Comparison of ENCODE assay signal across 15 cellular contexts in genomic region chr2:239118675-239119211, GRCh38.
A peak's percentile ranks its signal among the peaks of the same experiment; 100 is the strongest.
DNase-seq lines count a peak whose midpoint lies in the region; ATAC-seq lines count a peak whose summit lies in the region.
"Had no signal": no experiment of that assay in that cellular context is flagged by ENCODE, and none has a peak within 500 bp of the region (broad histone marks: within the 10 kb centered on the region; RNA-seq: fewer than 3 reads in every experiment).

No MANE protein-coding gene starts in this region.

- H3K9me3 Mint-ChIP-seq in activated naive CD8-positive, alpha-beta T cell treated with anti-CD3 and anti-CD28 coated beads, Interleukin-2, amount 10 ng/mL, durations not matched to agents 7 days and 5 days = no peaks in the 10 kb centered on the region
- no peaks in the 10 kb centered on the region for H3K9me3 Mint-ChIP-seq in stimulated activated naive CD8-positive, alpha-beta T cell treated with anti-CD3 and anti-CD28 coated beads, Interleukin-15, amount 100 ng/mL, for 72 hours

- peak overlapping the region; percentile 49 for H3K27ac Mint-ChIP-seq in activated naive CD8-positive, alpha-beta T cell treated with anti-CD3 and anti-CD28 coated beads, Interleukin-2, amount 10 ng/mL, durations not matched to agents 7 days and 5 days
- H3K27ac Mint-ChIP-seq in stimulated activated naive CD8-positive, alpha-beta T cell treated with anti-CD3 and anti-CD28 coated beads, Interleukin-15, amount 100 ng/mL, for 72 hours = peak overlapping the region; percentile 6 to 92

- H3K27me3 Mint-ChIP-seq in activated naive CD8-positive, alpha-beta T cell treated with anti-CD3 and anti-CD28 coated beads, Interleukin-2, amount 10 ng/mL, durations not matched to agents 7 days and 5 days = no peaks in the 10 kb centered on the region
- H3K27me3 Mint-ChIP-seq in stimulated activated naive CD8-positive, alpha-beta T cell treated with anti-CD3 and anti-CD28 coated beads, Interleukin-15, amount 100 ng/mL, for 72 hours = no peaks in the 10 kb centered on the region

- intact Hi-C loops in right cardiac atrium (cut with DNase I) (no loop called here), cardiac septum (cut with DNase I) (no loop called here)

- no peak overlapping the region for H3K27ac ChIP-seq in right cardiac atrium (ENCODE audit: low read length)
- H3K27ac ChIP-seq: foreskin keratinocyte, tibial artery had no signal

- DNase-seq in right cardiac atrium (peak in 2 of 3 donors; percentile 28 to 37), cardiac septum (ENCODE audit: low spot score) (no peak), NOMO-1 treated with dmso at 0.1 percent for 144 hours (lab: John Stamatoyannopoulos, UW; ENCODE audit: unreplicated experiment) (peak; percentile 58), dedifferentiated amniotic fluid mesenchymal stem cell (ENCODE audit: extremely low spot score) (no peak), HUDEP-2 (lab: John Stamatoyannopoulos, UW; ENCODE audit: unreplicated experiment in 76 of 76) (no peak)
- peak; percentile 38 for DNase-seq in activated naive CD8-positive, alpha-beta T cell treated with anti-CD3 and anti-CD28 coated beads, Interleukin-2, amount 10 ng/mL, durations not matched to agents 7 days and 5 days
- peak in 1 of 2 donors; percentile 25 for DNase-seq in stimulated activated naive CD8-positive, alpha-beta T cell treated with anti-CD3 and anti-CD28 coated beads, Interleukin-15, amount 100 ng/mL, for 72 hours
- DNase-seq: activated effector memory CD4-positive, alpha-beta T cell treated with Interleukin-2 at 50 U/mL for 16 hours; central memory CD4-positive, alpha-beta T cell; foreskin keratinocyte; HCEC 1CT; mesendoderm; occipital lobe; tibial artery had no signal

- no peak for ATAC-seq in right cardiac atrium
- peak; percentile 73 for ATAC-seq in activated naive CD8-positive, alpha-beta T cell treated with anti-CD3 and anti-CD28 coated beads, Interleukin-2, amount 10 ng/mL, durations not matched to agents 7 days and 5 days (ENCODE audit: low read depth)
- ATAC-seq in stimulated activated naive CD8-positive, alpha-beta T cell treated with anti-CD3 and anti-CD28 coated beads, Interleukin-15, amount 100 ng/mL, for 72 hours = peak; percentile 75
- no peak for ATAC-seq in HG03432 (IDR thresholded peaks at IDR 0.05; ENCODE audit: unreplicated experiment)
- ATAC-seq: foreskin keratinocyte had no signal

- no peaks in the 10 kb centered on the region for H3K9me3 ChIP-seq in right cardiac atrium (ENCODE audit: control insufficient read depth, low read length)
- H3K9me3 ChIP-seq: tibial artery had no signal

- POLR2A ChIA-PET in activated naive CD8-positive, alpha-beta T cell treated with anti-CD3 and anti-CD28 coated beads, Interleukin-2, amount 10 ng/mL, durations not matched to agents 7 days and 5 days (lab: Charles Lee) = interaction anchor here (0.6 kb wide), 1 partner anchor 177 kb away, joined by 5 read pairs; no protein-coding TSS in a partner anchor

- WGBS in right cardiac atrium = 88% methylated on average over 18 of the region's 18 CpGs

- peaks cover 21% of the 10 kb centered on the region for H3K4me1 Mint-ChIP-seq in activated naive CD8-positive, alpha-beta T cell treated with anti-CD3 and anti-CD28 coated beads, Interleukin-2, amount 10 ng/mL, durations not matched to agents 7 days and 5 days
- H3K4me1 Mint-ChIP-seq in stimulated activated naive CD8-positive, alpha-beta T cell treated with anti-CD3 and anti-CD28 coated beads, Interleukin-15, amount 100 ng/mL, for 72 hours = peaks cover 28% of the 10 kb centered on the region

- peaks cover 4% of the 10 kb centered on the region for H3K36me3 Mint-ChIP-seq in activated naive CD8-positive, alpha-beta T cell treated with anti-CD3 and anti-CD28 coated beads, Interleukin-2, amount 10 ng/mL, durations not matched to agents 7 days and 5 days

- H3K27me3 ChIP-seq in right cardiac atrium (ENCODE audit: control insufficient read depth, insufficient read depth) = no peaks in the 10 kb centered on the region
- H3K27me3 ChIP-seq: foreskin keratinocyte, tibial artery had no signal

- H3K4me3 ChIP-seq in right cardiac atrium (ENCODE audit: low read length) = no peak overlapping the region
- H3K4me3 ChIP-seq: tibial artery had no signal

- peak overlapping the region; percentile 5 for H3K4me3 Mint-ChIP-seq in activated naive CD8-positive, alpha-beta T cell treated with anti-CD3 and anti-CD28 coated beads, Interleukin-2, amount 10 ng/mL, durations not matched to agents 7 days and 5 days
- peak overlapping the region in 1 of 2 donors; percentile 10 for H3K4me3 Mint-ChIP-seq in stimulated activated naive CD8-positive, alpha-beta T cell treated with anti-CD3 and anti-CD28 coated beads, Interleukin-15, amount 100 ng/mL, for 72 hours

- peaks cover 7% of the 10 kb centered on the region for H3K4me1 ChIP-seq in right cardiac atrium (ENCODE audit: control insufficient read depth, insufficient read depth, low read length)
- H3K4me1 ChIP-seq: foreskin keratinocyte, tibial artery had no signal

Comparison
In these comparisons a context has a peak if more than half of its experiments do, and no peak if none do; other contexts are left out.
1. DNase-seq: peak in right cardiac atrium (2 of 3), NOMO-1 treated with dmso at 0.1 percent for 144 hours (single experiment) and activated naive CD8-positive, alpha-beta T cell treated with anti-CD3 and anti-CD28 coated beads, Interleukin-2, amount 10 ng/mL, durations not matched to agents 7 days and 5 days (single experiment); none in cardiac septum (single experiment), dedifferentiated amniotic fluid mesenchymal stem cell (single experiment) and HUDEP-2 (0 of 76).
2. ATAC-seq: peak in activated naive CD8-positive, alpha-beta T cell treated with anti-CD3 and anti-CD28 coated beads, Interleukin-2, amount 10 ng/mL, durations not matched to agents 7 days and 5 days (single experiment) and stimulated activated naive CD8-positive, alpha-beta T cell treated with anti-CD3 and anti-CD28 coated beads, Interleukin-15, amount 100 ng/mL, for 72 hours (single experiment); none in right cardiac atrium (0 of 2) and HG03432 (single experiment).